Comparison of ENCODE assay signal across 20 cellular contexts in genomic region chr6:168222261-168222660, GRCh38.
DNase-seq lines count a peak whose midpoint lies in the region; ATAC-seq, FAIRE-seq and TF ChIP-seq lines count a peak whose summit lies in the region.
"Had no signal": no experiment of that assay in that cellular context is flagged by ENCODE, and none has a peak within 500 bp of the region (broad histone marks: within the 10 kb centered on the region; RNA-seq: fewer than 3 reads in every experiment).

No MANE protein-coding gene starts in this region.

- no peak for TF ChIP-seq EP300 in HepG2 (IDR thresholded peaks at IDR 0.05; ENCODE audit: low read depth in 2 of 2, low read length in 2 of 2)
- no peak for TF ChIP-seq EP300 in HepG2 (CRISPR knock-in tag; IDR thresholded peaks at IDR 0.05; ENCODE audit: borderline replicate concordance)

- no peaks in the 10 kb centered on the region for H3K79me1 ChIP-seq in neuronal stem cell (ENCODE audit: low read depth, low read length)

- peaks cover 0 to 12% (median 6%) of the 10 kb centered on the region in 4 donors for H3K4me1 ChIP-seq in right lobe of liver
- H3K4me1 ChIP-seq in HepG2 (ENCODE audit: insufficient read depth, low read length): peaks cover 12% of the 10 kb centered on the region
- peaks cover 4% of the 10 kb centered on the region for H3K4me1 ChIP-seq in endodermal cell (ENCODE audit: control insufficient read depth, insufficient read depth, low read length)
- H3K4me1 ChIP-seq in neuronal stem cell (ENCODE audit: control insufficient read depth in 2 of 2, insufficient read depth in 1 of 2, low read depth in 1 of 2, low read length in 2 of 2): peaks cover 21 to 29% of the 10 kb centered on the region in 2 donors
- H3K4me1 ChIP-seq: Caco-2 had no signal

- TF ChIP-seq RAD21 in HepG2 (CRISPR knock-in tag; IDR thresholded peaks at IDR 0.05): no peak

- no peak overlapping the region for H2BK120ac ChIP-seq in neuronal stem cell (ENCODE audit: low read depth, low read length)

- H3K36me3 ChIP-seq in right lobe of liver (no peaks in the 10 kb centered on the region), HepG2 (replicated peaks in 1 of 2; ENCODE audit: control insufficient read depth in 1 of 2, insufficient read depth in 2 of 2, low read length in 2 of 2) (no peaks in the 10 kb centered on the region), endodermal cell (ENCODE audit: control insufficient read depth, insufficient read depth, low read length) (no peaks in the 10 kb centered on the region), neuronal stem cell (replicated peaks in 1 of 2; ENCODE audit: control insufficient read depth in 2 of 2, insufficient read depth in 2 of 2, low read length in 2 of 2) (no peaks in the 10 kb centered on the region)
- H3K36me3 ChIP-seq: BLaER1 treated with 17β-estradiol and CSF1 and Interleukin-3, amounts not matched to agents 10 nM and 100 nM had no signal

- no peak overlapping the region for H2BK15ac ChIP-seq in neuronal stem cell (ENCODE audit: low read length)

- H3K36me3 Mint-ChIP-seq in endodermal cell (ENCODE audit: low read depth): no peaks in the 10 kb centered on the region
- H3K36me3 Mint-ChIP-seq: CD4-positive, CD25-positive, alpha-beta regulatory T cell; CD8-positive, alpha-beta memory T cell had no signal

- no peaks in the 10 kb centered on the region for H3K9me3 Mint-ChIP-seq in endodermal cell
- H3K9me3 Mint-ChIP-seq: CD4-positive, CD25-positive, alpha-beta regulatory T cell had no signal

- no peak overlapping the region for H2BK12ac ChIP-seq in neuronal stem cell (ENCODE audit: low read length)

- H3K4me3 Mint-ChIP-seq in endodermal cell: no peak overlapping the region
- H3K4me3 Mint-ChIP-seq: B cell; CD4-positive, CD25-positive, alpha-beta regulatory T cell; CD8-positive, alpha-beta memory T cell had no signal

- H3K9me3 ChIP-seq in right lobe of liver (no peaks in the 10 kb centered on the region), HepG2 (ENCODE audit: low read length) (no peaks in the 10 kb centered on the region), endodermal cell (ENCODE audit: control insufficient read depth, low read length) (no peaks in the 10 kb centered on the region), neuronal stem cell (replicated peaks in 1 of 2; ENCODE audit: control insufficient read depth in 2 of 2, insufficient read depth in 1 of 2, low read depth in 1 of 2, low read length in 2 of 2) (no peaks in the 10 kb centered on the region)
- H3K9me3 ChIP-seq: BLaER1 treated with 17β-estradiol and CSF1 and Interleukin-3, amounts not matched to agents 10 nM and 100 nM; Caco-2 had no signal

- POLR2A ChIA-PET in HepG2 (lab: Yijun Ruan, JAX): no interaction called here

- H3K18ac ChIP-seq in neuronal stem cell (ENCODE audit: low read length): peak overlapping the region; percentile 36

- H3K4me2 ChIP-seq in HepG2 (ENCODE audit: low read depth, low read length) (no peak overlapping the region), neuronal stem cell (ENCODE audit: insufficient read depth, low read length, poor library complexity, severe bottlenecking) (no peak overlapping the region)
- H3K4me2 ChIP-seq: BLaER1 treated with 17β-estradiol and CSF1 and Interleukin-3, amounts not matched to agents 10 nM and 100 nM had no signal

- TF ChIP-seq CTCF in right lobe of liver (IDR thresholded peaks at IDR 0.05) (no peak), HepG2 (CRISPR knock-in tag; IDR thresholded peaks at IDR 0.05) (no peak), endodermal cell (conservative IDR thresholded peaks at IDR 0.05) (no peak)

- intact Hi-C loops in right lobe of liver (cut with DNase I): no loop called here
- intact Hi-C loops in HepG2 (cut with micrococcal nuclease; ENCODE audit: unreplicated experiment): no loop called here

- DNase-seq in right lobe of liver: no peak
- DNase-seq in HepG2 (ENCODE audit: low spot score): no peak
- DNase-seq in endodermal cell: peak; percentile 28
- no peak for DNase-seq in neuronal stem cell (ENCODE audit: low spot score)
- DNase-seq in pons (ENCODE audit: low spot score): no peak
- DNase-seq: Caco-2; CD4-positive, CD25-positive, alpha-beta regulatory T cell; CD8-positive, alpha-beta memory T cell; DMS53; DND-41; EL; GM23248; HCEC 1CT; IMR-90 had no signal

- peak overlapping the region; percentile 38 for H2AK5ac ChIP-seq in neuronal stem cell (ENCODE audit: low read depth, low read length)

- in situ Hi-C loops in HepG2 (cut with HindIII; ENCODE audit: extremely low pct_ligation_motif_present, low pct_unique_long_range_greater_than_20kb): no loop called here

- H3K27ac Mint-ChIP-seq in endodermal cell: no peak overlapping the region
- H3K27ac Mint-ChIP-seq: B cell; CD4-positive, CD25-positive, alpha-beta regulatory T cell; CD8-positive, alpha-beta memory T cell had no signal

- no peak overlapping the region for H3K23ac ChIP-seq in neuronal stem cell (ENCODE audit: low read depth, low read length, poor library complexity)

- H3K9ac ChIP-seq in HepG2 (ENCODE audit: insufficient read depth, low read depth, low read length) (no peak overlapping the region), endodermal cell (ENCODE audit: extremely low read depth, low read length, poor library complexity, severe bottlenecking) (no peak overlapping the region), neuronal stem cell (ENCODE audit: low read depth, low read length, poor library complexity) (no peak overlapping the region)
- H3K9ac ChIP-seq: BLaER1 treated with 17β-estradiol and CSF1 and Interleukin-3, amounts not matched to agents 10 nM and 100 nM; GM23248 had no signal

- CTCF ChIA-PET in HepG2 (lab: Yijun Ruan, JAX; ENCODE audit: low intra/inter-chr PET ratio, low total read pairs): no interaction called here

- H4K20me1 ChIP-seq in HepG2 (ENCODE audit: insufficient read depth, low read length): no peaks in the 10 kb centered on the region
- H4K20me1 ChIP-seq: BLaER1 treated with 17β-estradiol and CSF1 and Interleukin-3, amounts not matched to agents 10 nM and 100 nM had no signal

- H3K4me3 ChIP-seq in right lobe of liver (no peak overlapping the region), HepG2 (replicated peaks in 1 of 3; ENCODE audit: insufficient read depth in 1 of 3, low read depth in 2 of 3, low read length in 3 of 3) (no peak overlapping the region), endodermal cell (ENCODE audit: low read length) (no peak overlapping the region), neuronal stem cell (ENCODE audit: low read length in 2 of 2) (no peak overlapping the region)
- H3K4me3 ChIP-seq: BLaER1 treated with 17β-estradiol and CSF1 and Interleukin-3, amounts not matched to agents 10 nM and 100 nM; GM12878; GM23248; K562 had no signal

- H2BK5ac ChIP-seq in neuronal stem cell (ENCODE audit: low read length): no peak overlapping the region

- 87% methylated on average over 8 of the region's 8 CpGs for WGBS in right lobe of liver (ENCODE audit: insufficient coverage, low coverage, low lambda C conversion rate, missing lambda C conversion rate)
- 57% methylated on average over 8 of the region's 8 CpGs for WGBS in HepG2 (ENCODE audit: low lambda C conversion rate)
- 88 to 100% methylated on average over 3 to 8 of the region's 8 CpGs for WGBS in endodermal cell (ENCODE audit: insufficient coverage in 1 of 2, insufficient read length in 1 of 2), 2 experiments
- no CpG with 5 or more reads among the region's 8 CpGs for WGBS in neuronal stem cell (ENCODE audit: extremely low coverage in 2 of 2, insufficient read length in 2 of 2, insufficient replicate concordance in 1 of 2), 2 donors

- no peak overlapping the region for H4K8ac ChIP-seq in neuronal stem cell (ENCODE audit: low read depth, low read length)

- peak overlapping the region in 2 of 3 donors; percentile 45 to 84 for H3K27ac ChIP-seq in right lobe of liver
- H3K27ac ChIP-seq in HepG2 (ENCODE audit: extremely low read length, insufficient read depth, low read length): no peak overlapping the region
- no peak overlapping the region for H3K27ac ChIP-seq in endodermal cell (ENCODE audit: low read depth, low read length)
- H3K27ac ChIP-seq in neuronal stem cell (replicated peaks; ENCODE audit: low read length): no peak overlapping the region
- H3K27ac ChIP-seq: BLaER1 treated with 17β-estradiol and CSF1 and Interleukin-3, amounts not matched to agents 10 nM and 100 nM; GM23248; HL-60 had no signal

- TF ChIP-seq POLR2A in right lobe of liver (IDR thresholded peaks at IDR 0.05): no peak
- TF ChIP-seq POLR2A in HepG2 (IDR thresholded peaks at IDR 0.05; ENCODE audit: insufficient read depth in 1 of 2, low read depth in 2 of 2, low read length in 2 of 2): no peak

- H3K27me3 Mint-ChIP-seq in endodermal cell (ENCODE audit: insufficient read depth): peaks cover 8% of the 10 kb centered on the region

- H3K14ac ChIP-seq in neuronal stem cell (ENCODE audit: low read length): no peak overlapping the region

- H4K91ac ChIP-seq in neuronal stem cell (ENCODE audit: low read depth, low read length, poor library complexity): no peak overlapping the region

- no peak overlapping the region for H3K4ac ChIP-seq in neuronal stem cell (ENCODE audit: low read length)

- FAIRE-seq in HepG2 (lab: Jason Lieb, UNC): no peak
- FAIRE-seq: GM12878, K562 had no signal

- peaks cover 14% of the 10 kb centered on the region for H3K4me1 Mint-ChIP-seq in endodermal cell
- H3K4me1 Mint-ChIP-seq: B cell; CD4-positive, CD25-positive, alpha-beta regulatory T cell; CD8-positive, alpha-beta memory T cell had no signal

- no peaks in the 10 kb centered on the region for H3K79me2 ChIP-seq in HepG2 (ENCODE audit: insufficient read depth, low read length)

- H3K27me3 ChIP-seq in right lobe of liver (no peaks in the 10 kb centered on the region), HepG2 (ENCODE audit: control insufficient read depth in 1 of 2, insufficient read depth in 2 of 2, low read length in 2 of 2) (peaks cover 6 to 78% of the 10 kb centered on the region in 2 experiments; a peak in 4 of 5 replicates), endodermal cell (ENCODE audit: control insufficient read depth, insufficient read depth, low read length, poor library complexity, severe bottlenecking) (no peaks in the 10 kb centered on the region), neuronal stem cell (ENCODE audit: control insufficient read depth in 3 of 3, insufficient read depth in 3 of 3, low read depth in 1 of 3, low read length in 3 of 3) (peaks cover 0 to 3% (median 0%) of the 10 kb centered on the region in 3 experiments)
- H3K27me3 ChIP-seq: BLaER1 treated with 17β-estradiol and CSF1 and Interleukin-3, amounts not matched to agents 10 nM and 100 nM had no signal

- no peak overlapping the region for H2AFZ ChIP-seq in HepG2 (ENCODE audit: low read length)
- no peak overlapping the region for H2AFZ ChIP-seq in neuronal stem cell (ENCODE audit: low read length)
- H2AFZ ChIP-seq: GM23248 had no signal

- no TSS peak for BruUV-seq in HepG2 (replicated peaks; lab: Mats Ljungman, UMichigan)

- ATAC-seq in right lobe of liver: no peak
- ATAC-seq in HepG2: no peak
- no peak for ATAC-seq in HG03342 (IDR thresholded peaks at IDR 0.05; ENCODE audit: unreplicated experiment)
- ATAC-seq: GM12878, K562 had no signal

TF ChIP-seq in HepG2, 621 proteins besides CTCF, POLR2A, EP300 and RAD21 (continues in another document):
- TF ChIP-seq NR3C1 (CRISPR knock-in tag; IDR thresholded peaks at IDR 0.05) (no peak), ZNF263 (CRISPR knock-in tag; IDR thresholded peaks at IDR 0.05) (no peak), SCMH1 (CRISPR knock-in tag; IDR thresholded peaks at IDR 0.05; ENCODE audit: borderline replicate concordance) (no peak), MXI1 (IDR thresholded peaks at IDR 0.05; ENCODE audit: borderline replicate concordance, low read depth, low read length) (no peak)

Comparison
In these comparisons a context has a peak if more than half of its experiments do, and no peak if none do; other contexts are left out.
1. H3K27ac ChIP-seq: peak in right lobe of liver (2 of 3); none in HepG2 (single experiment), endodermal cell (single experiment) and neuronal stem cell (single experiment).